Comparison of ENCODE assay signal across 1 cellular context in genomic region chr16:48499822-48500440, GRCh38.
TF ChIP-seq lines count a peak whose summit lies in the region.

No MANE protein-coding gene starts in this region.

TF ChIP-seq in HEK293, 187 proteins besides CTCF, POLR2A, EP300 and RAD21 (continued from another document and continues in another):
- TF ChIP-seq REST (tag by site-specific recombination; IDR thresholded peaks at IDR 0.05) = no peak
- TF ChIP-seq ZNF175 (tag by site-specific recombination; IDR thresholded peaks at IDR 0.05) = no peak
- no peak for TF ChIP-seq KLF7 (tag by site-specific recombination; IDR thresholded peaks at IDR 0.05; ENCODE audit: borderline replicate concordance)
- no peak for TF ChIP-seq ZFHX2 (tag by site-specific recombination; conservative IDR thresholded peaks at IDR 0.05)
- TF ChIP-seq ZFP69B (tag by site-specific recombination; IDR thresholded peaks at IDR 0.05) = no peak
- 0 out of 2 replicates have a peak, but pooled peaks have one; percentile 46 for TF ChIP-seq PRDM1 (tag by site-specific recombination; IDR thresholded peaks at IDR 0.05)
- peak; percentile 99 for TF ChIP-seq ZNF660 (tag by site-specific recombination; IDR thresholded peaks at IDR 0.05)
- TF ChIP-seq ZNF146 (tag by site-specific recombination; IDR thresholded peaks at IDR 0.05) = no peak
- peak; percentile 91 for TF ChIP-seq MYNN (tag by site-specific recombination; IDR thresholded peaks at IDR 0.05; ENCODE audit: borderline replicate concordance)
- TF ChIP-seq FEZF1 (tag by site-specific recombination; IDR thresholded peaks at IDR 0.05) = peak; percentile 57; the same call in 1 of the 2 replicates
- no peak for TF ChIP-seq EGR2 (tag by site-specific recombination; IDR thresholded peaks at IDR 0.05; ENCODE audit: low read depth)
- no peak for TF ChIP-seq KLF10 (tag by site-specific recombination; IDR thresholded peaks at IDR 0.05)
- no peak for TF ChIP-seq ZNF37A (tag by site-specific recombination; IDR thresholded peaks at IDR 0.05)
- no peak for TF ChIP-seq ZNF433 (tag by site-specific recombination; IDR thresholded peaks at IDR 0.05; ENCODE audit: low read depth)
- no peak for TF ChIP-seq ZNF202 (tag by site-specific recombination; IDR thresholded peaks at IDR 0.05; ENCODE audit: borderline replicate concordance)
- no peak for TF ChIP-seq BCL11A (tag by site-specific recombination; IDR thresholded peaks at IDR 0.05; ENCODE audit: low read depth)
- peak; percentile 99 for TF ChIP-seq PRDM6 (tag by site-specific recombination; IDR thresholded peaks at IDR 0.05)
- no peak for TF ChIP-seq ZNF423 (tag by site-specific recombination; IDR thresholded peaks at IDR 0.05)
- no peak for TF ChIP-seq ZNF350 (tag by site-specific recombination; IDR thresholded peaks at IDR 0.05)
- TF ChIP-seq ZNF544 (tag by site-specific recombination; IDR thresholded peaks at IDR 0.05) = no peak
- no peak for TF ChIP-seq TSHZ1 (tag by site-specific recombination; IDR thresholded peaks at IDR 0.05; ENCODE audit: borderline replicate concordance)
- peak; percentile 37; the same call in 1 of the 2 replicates for TF ChIP-seq ZBTB21 (tag by site-specific recombination; IDR thresholded peaks at IDR 0.05)
- TF ChIP-seq ZNF133 (tag by site-specific recombination; IDR thresholded peaks at IDR 0.05) = no peak
- no peak for TF ChIP-seq TRIM28 (IDR thresholded peaks at IDR 0.05; ENCODE audit: borderline replicate concordance, low read length)
- TF ChIP-seq ZNF223 (tag by site-specific recombination; IDR thresholded peaks at IDR 0.05) = no peak
- no peak for TF ChIP-seq ZNF843 (tag by site-specific recombination; IDR thresholded peaks at IDR 0.05)
- no peak for TF ChIP-seq ZNF398 (tag by site-specific recombination; IDR thresholded peaks at IDR 0.05)
- TF ChIP-seq ZNF473 (tag by site-specific recombination; IDR thresholded peaks at IDR 0.05) = no peak
- TF ChIP-seq ZNF777 (tag by site-specific recombination; IDR thresholded peaks at IDR 0.05; ENCODE audit: borderline replicate concordance) = no peak
- no peak for TF ChIP-seq ZBTB20 (tag by site-specific recombination; IDR thresholded peaks at IDR 0.05)
- TF ChIP-seq SETDB1 (IDR thresholded peaks at IDR 0.05; ENCODE audit: insufficient read length, low read length) = no peak
- TF ChIP-seq ZNF174 (tag by site-specific recombination; IDR thresholded peaks at IDR 0.05) = no peak
- TF ChIP-seq ZBTB8A (tag by site-specific recombination; IDR thresholded peaks at IDR 0.05) = no peak
- TF ChIP-seq BCL6B (tag by site-specific recombination; IDR thresholded peaks at IDR 0.05) = no peak
- TF ChIP-seq SP3 (tag by site-specific recombination; IDR thresholded peaks at IDR 0.05) = no peak
- TF ChIP-seq BCL11B (tag by site-specific recombination; IDR thresholded peaks at IDR 0.05; ENCODE audit: low read depth) = no peak
- no peak for TF ChIP-seq ZSCAN18 (tag by site-specific recombination; IDR thresholded peaks at IDR 0.05)
- no peak for TF ChIP-seq ZNF624 (tag by site-specific recombination; IDR thresholded peaks at IDR 0.05)
- no peak for TF ChIP-seq PRDM4 (tag by site-specific recombination; IDR thresholded peaks at IDR 0.05)
- no peak for TF ChIP-seq ZNF521 (tag by site-specific recombination; IDR thresholded peaks at IDR 0.05)
- TF ChIP-seq KLF1 (tag by site-specific recombination; IDR thresholded peaks at IDR 0.05) = no peak
- TF ChIP-seq ZEB2 (tag by site-specific recombination; IDR thresholded peaks at IDR 0.05) = no peak
- 0 out of 2 replicates have a peak, but pooled peaks have one; percentile 22 for TF ChIP-seq ZIC2 (tag by site-specific recombination; IDR thresholded peaks at IDR 0.05)
- no peak for TF ChIP-seq ZNF837 (tag by site-specific recombination; IDR thresholded peaks at IDR 0.05)
- TF ChIP-seq GLI4 (tag by site-specific recombination; IDR thresholded peaks at IDR 0.05) = no peak
- no peak for TF ChIP-seq ZXDB (tag by site-specific recombination; IDR thresholded peaks at IDR 0.05)
- no peak for TF ChIP-seq ZNF10 (tag by site-specific recombination; IDR thresholded peaks at IDR 0.05)
- TF ChIP-seq AEBP2 (tag by site-specific recombination; IDR thresholded peaks at IDR 0.05; ENCODE audit: borderline replicate concordance) = no peak
- TF ChIP-seq ZNF776 (tag by site-specific recombination; IDR thresholded peaks at IDR 0.05; ENCODE audit: borderline replicate concordance) = no peak
- no peak for TF ChIP-seq ZNF132 (tag by site-specific recombination; IDR thresholded peaks at IDR 0.05; ENCODE audit: borderline replicate concordance)
